In genomic region chr11:898540-899190, GRCh38 we compare ENCODE assay signal across 6 cellular contexts.
A peak's percentile ranks its signal among the peaks of the same experiment; 100 is the strongest.
DNase-seq lines count a peak whose midpoint lies in the region; ATAC-seq and TF ChIP-seq lines count a peak whose summit lies in the region.

No MANE protein-coding gene starts in this region.

- H3K27ac ChIP-seq in coronary artery, result no peak overlapping the region

- no peaks in the 10 kb centered on the region for H3K4me1 Mint-ChIP-seq in stimulated activated naive CD8-positive, alpha-beta T cell treated with anti-CD3 and anti-CD28 coated beads, Interleukin-15, amount 100 ng/mL, for 72 hours

- ATAC-seq in stimulated activated naive CD8-positive, alpha-beta T cell treated with anti-CD3 and anti-CD28 coated beads, Interleukin-15, amount 100 ng/mL, for 72 hours, result no peak
- no peak for ATAC-seq in HG03025 (IDR thresholded peaks at IDR 0.05; ENCODE audit: low FRiP score, unreplicated experiment)

- H3K27ac Mint-ChIP-seq in stimulated activated naive CD8-positive, alpha-beta T cell treated with anti-CD3 and anti-CD28 coated beads, Interleukin-15, amount 100 ng/mL, for 72 hours, result peak overlapping the region in 1 of 2 donors; percentile 71

- peak; percentile 52 for TF ChIP-seq CTCF in choroid plexus epithelial cell (conservative IDR thresholded peaks at IDR 0.05; ENCODE audit: low read depth, low read length)
- TF ChIP-seq CTCF in coronary artery (IDR thresholded peaks at IDR 0.05), result no peak

- no peaks in the 10 kb centered on the region for H3K27me3 Mint-ChIP-seq in stimulated activated naive CD8-positive, alpha-beta T cell treated with anti-CD3 and anti-CD28 coated beads, Interleukin-15, amount 100 ng/mL, for 72 hours

- H3K4me3 Mint-ChIP-seq in stimulated activated naive CD8-positive, alpha-beta T cell treated with anti-CD3 and anti-CD28 coated beads, Interleukin-15, amount 100 ng/mL, for 72 hours, result no peak overlapping the region

- no peaks in the 10 kb centered on the region for H3K9me3 Mint-ChIP-seq in stimulated activated naive CD8-positive, alpha-beta T cell treated with anti-CD3 and anti-CD28 coated beads, Interleukin-15, amount 100 ng/mL, for 72 hours

- H3K4me3 ChIP-seq in choroid plexus epithelial cell (ENCODE audit: low read depth, low read length) (no peak overlapping the region), coronary artery (no peak overlapping the region)

- DNase-seq in HCEC 1CT (peak; percentile 9), choroid plexus epithelial cell (ENCODE audit: low read depth) (peak; percentile 47), midbrain (lab: John Stamatoyannopoulos, UW) (peak; percentile 23), coronary artery (ENCODE audit: low spot score) (no peak)
- DNase-seq in stimulated activated naive CD8-positive, alpha-beta T cell treated with anti-CD3 and anti-CD28 coated beads, Interleukin-15, amount 100 ng/mL, for 72 hours, result no peak

Comparison
In these comparisons a context has a peak if more than half of its experiments do, and no peak if none do; other contexts are left out.
1. DNase-seq: peak in HCEC 1CT (single experiment), choroid plexus epithelial cell (single experiment) and midbrain (single experiment); none in stimulated activated naive CD8-positive, alpha-beta T cell treated with anti-CD3 and anti-CD28 coated beads, Interleukin-15, amount 100 ng/mL, for 72 hours (0 of 2) and coronary artery (single experiment).